32 cellular contexts compared by ENCODE assay signal in the genomic region with DNA sequence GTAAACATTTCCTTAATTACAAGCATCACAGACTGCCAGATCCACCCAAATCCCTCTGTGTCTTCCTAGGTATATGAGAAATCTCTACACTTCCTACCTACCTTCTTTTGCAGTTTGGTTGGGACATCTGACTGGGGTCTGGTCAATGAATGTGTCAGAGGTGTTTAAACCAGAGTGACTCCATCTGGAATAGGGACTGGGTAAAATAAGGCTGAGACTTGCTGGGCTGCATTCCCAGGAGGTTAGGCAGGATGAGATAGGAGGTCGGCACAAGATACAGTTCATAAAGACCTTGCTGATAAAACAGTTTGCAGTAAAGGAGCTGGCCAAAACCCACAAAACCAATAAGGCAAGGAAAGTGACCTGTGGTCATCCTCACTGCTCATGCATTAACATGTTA.
"Had no signal": no experiment of that assay in that cellular context is flagged by ENCODE, and none has a peak within 500 bp of the region (broad histone marks: within the 10 kb centered on the region; RNA-seq: fewer than 3 reads in every experiment).

No MANE protein-coding gene starts in this region.

- H3K36me3 Mint-ChIP-seq: activated CD4-positive, alpha-beta memory T cell treated with anti-CD3 and anti-CD28 coated beads for 36 hours; activated CD8-positive, alpha-beta memory T cell treated with anti-CD3 and anti-CD28 coated beads, Interleukin-2, amount 10 ng/mL, durations not matched to agents 7 days and 5 days; T-cell; WTC11 had no signal

- H3K36me3 ChIP-seq: WERI-Rb-1 had no signal

- H3K27ac ChIP-seq: VCaP, WERI-Rb-1 had no signal

- H3K27ac Mint-ChIP-seq: activated B cell treated with CpG ODN at 0.5 μM for 24 hours; activated CD4-positive, alpha-beta memory T cell treated with anti-CD3 and anti-CD28 coated beads for 36 hours; activated CD4-positive, alpha-beta memory T cell treated with anti-CD3 and anti-CD28 coated beads, Interleukin-2, amount 10 ng/mL, durations not matched to agents 7 days and 5 days; activated CD4-positive, alpha-beta T cell treated with anti-CD3 and anti-CD28 coated beads for 36 hours; activated CD4-positive, alpha-beta T cell treated with anti-CD3 and anti-CD28 coated beads, Interleukin-2, amount 10 ng/mL, durations not matched to agents 24 days and 14 days; activated CD4-positive, alpha-beta T cell treated with anti-CD3 and anti-CD28 coated beads, Interleukin-2, amount 10 ng/mL, durations not matched to agents 7 days and 5 days; activated CD8-positive, alpha-beta memory T cell treated with anti-CD3 and anti-CD28 coated beads, Interleukin-2, amount 10 ng/mL, durations not matched to agents 7 days and 5 days; activated CD8-positive, alpha-beta T cell treated with anti-CD3 and anti-CD28 coated beads for 36 hours; activated CD8-positive, alpha-beta T cell treated with anti-CD3 and anti-CD28 coated beads, Interleukin-2, amount 10 ng/mL, durations not matched to agents 7 days and 5 days; T-cell; T-helper 1 cell treated with Interleukin-12 subunit alpha and Interleukin-12 subunit beta and Interleukin-4 antibody, amounts not matched to agents 30 μg/mL and 1 μg/mL, for 36 hours; T-helper 17 cell; T-helper 2 cell treated with Interferon-gamma antibody and Interleukin-4, amounts not matched to agents 5 μg/mL and 100 μg/mL, for 36 hours; WTC11 had no signal

- H3K27me3 Mint-ChIP-seq: activated CD4-positive, alpha-beta T cell treated with anti-CD3 and anti-CD28 coated beads, Interleukin-2, amount 10 ng/mL, durations not matched to agents 24 days and 14 days; activated CD8-positive, alpha-beta memory T cell treated with anti-CD3 and anti-CD28 coated beads, Interleukin-2, amount 10 ng/mL, durations not matched to agents 7 days and 5 days had no signal

- ATAC-seq: activated CD4-positive, alpha-beta T cell treated with anti-CD3 and anti-CD28 coated beads for 36 hours; activated CD4-positive, CD25-positive, alpha-beta regulatory T cell treated with anti-CD3 and anti-CD28 coated beads, Interleukin-2, amount 50 U/mL, for 24 hours; activated CD8-positive, alpha-beta memory T cell treated with anti-CD3 and anti-CD28 coated beads, Interleukin-2, amount 10 ng/mL, durations not matched to agents 7 days and 5 days; activated CD8-positive, alpha-beta T cell treated with anti-CD3 and anti-CD28 coated beads for 36 hours; activated CD8-positive, alpha-beta T cell treated with anti-CD3 and anti-CD28 coated beads, Interleukin-2, amount 10 ng/mL, durations not matched to agents 7 days and 5 days; T-cell; T-helper 17 cell; WTC11 had no signal

- H3K9me3 Mint-ChIP-seq: activated B cell treated with CpG ODN at 0.5 μM for 24 hours; activated CD4-positive, alpha-beta memory T cell treated with anti-CD3 and anti-CD28 coated beads for 36 hours; activated CD4-positive, alpha-beta memory T cell treated with anti-CD3 and anti-CD28 coated beads, Interleukin-2, amount 10 ng/mL, durations not matched to agents 7 days and 5 days; activated CD4-positive, alpha-beta T cell treated with anti-CD3 and anti-CD28 coated beads, Interleukin-2, amount 10 ng/mL, durations not matched to agents 24 days and 14 days; activated CD4-positive, alpha-beta T cell treated with anti-CD3 and anti-CD28 coated beads, Interleukin-2, amount 10 ng/mL, durations not matched to agents 7 days and 5 days; activated CD8-positive, alpha-beta T cell treated with anti-CD3 and anti-CD28 coated beads for 36 hours; T-helper 1 cell treated with Interleukin-12 subunit alpha and Interleukin-12 subunit beta and Interleukin-4 antibody, amounts not matched to agents 30 μg/mL and 1 μg/mL, for 36 hours; T-helper 2 cell treated with Interferon-gamma antibody and Interleukin-4, amounts not matched to agents 5 μg/mL and 100 μg/mL, for 36 hours had no signal

- DNase-seq: activated B cell treated with CpG ODN at 0.5 μM for 24 hours; activated CD4-positive, alpha-beta memory T cell treated with anti-CD3 and anti-CD28 coated beads for 36 hours; activated CD4-positive, alpha-beta memory T cell treated with anti-CD3 and anti-CD28 coated beads, Interleukin-2, amount 10 ng/mL, durations not matched to agents 7 days and 5 days; activated CD4-positive, alpha-beta T cell treated with anti-CD3 and anti-CD28 coated beads for 1 hour; activated CD4-positive, alpha-beta T cell treated with anti-CD3 and anti-CD28 coated beads for 36 hours; activated CD4-positive, alpha-beta T cell treated with anti-CD3 and anti-CD28 coated beads for 4 hours; activated CD4-positive, alpha-beta T cell treated with anti-CD3 and anti-CD28 coated beads for 48 hours; activated CD4-positive, alpha-beta T cell treated with anti-CD3 and anti-CD28 coated beads, Interleukin-2, amount 10 ng/mL, durations not matched to agents 24 days and 14 days; activated CD4-positive, alpha-beta T cell treated with anti-CD3 and anti-CD28 coated beads, Interleukin-2, amount 10 ng/mL, durations not matched to agents 7 days and 5 days; activated CD4-positive, alpha-beta T cell treated with anti-CD3 and anti-CD28 coated beads, Interleukin-2, amount 50 U/mL, for 1 hour; activated CD4-positive, alpha-beta T cell treated with anti-CD3 and anti-CD28 coated beads, Interleukin-2, amount 50 U/mL, for 4 hours; activated CD4-positive, alpha-beta T cell treated with anti-CD3 and anti-CD28 coated beads, Interleukin-2, amount 50 U/mL, for 48 hours; activated CD4-positive, CD25-positive, alpha-beta regulatory T cell; activated CD4-positive, CD25-positive, alpha-beta regulatory T cell treated with anti-CD3 and anti-CD28 coated beads, Interleukin-2, amount 50 U/mL, for 72 hours; activated CD8-positive, alpha-beta memory T cell treated with anti-CD3 and anti-CD28 coated beads for 24 hours; activated CD8-positive, alpha-beta memory T cell treated with anti-CD3 and anti-CD28 coated beads, Interleukin-2, amount 10 ng/mL, durations not matched to agents 7 days and 5 days; activated CD8-positive, alpha-beta memory T cell treated with anti-CD3 and anti-CD28 coated beads, Interleukin-2, amount 50 U/mL, for 4 hours; activated CD8-positive, alpha-beta memory T cell treated with anti-CD3 and anti-CD28 coated beads, Interleukin-2, amount 50 U/mL, for 48 hours; activated CD8-positive, alpha-beta T cell treated with anti-CD3 and anti-CD28 coated beads for 36 hours; activated CD8-positive, alpha-beta T cell treated with anti-CD3 and anti-CD28 coated beads, Interleukin-2, amount 10 ng/mL, durations not matched to agents 7 days and 5 days; T-cell; T-helper 1 cell; T-helper 17 cell; T-helper 2 cell; T-helper 9 cell; T1000; WERI-Rb-1 had no signal

- H3K4me3 Mint-ChIP-seq: activated B cell treated with CpG ODN at 0.5 μM for 24 hours; activated CD4-positive, alpha-beta memory T cell treated with anti-CD3 and anti-CD28 coated beads for 36 hours; activated CD4-positive, alpha-beta memory T cell treated with anti-CD3 and anti-CD28 coated beads, Interleukin-2, amount 10 ng/mL, durations not matched to agents 7 days and 5 days; activated CD4-positive, alpha-beta T cell treated with anti-CD3 and anti-CD28 coated beads for 36 hours; activated CD4-positive, alpha-beta T cell treated with anti-CD3 and anti-CD28 coated beads, Interleukin-2, amount 10 ng/mL, durations not matched to agents 24 days and 14 days; activated CD4-positive, alpha-beta T cell treated with anti-CD3 and anti-CD28 coated beads, Interleukin-2, amount 10 ng/mL, durations not matched to agents 7 days and 5 days; activated CD8-positive, alpha-beta memory T cell treated with anti-CD3 and anti-CD28 coated beads, Interleukin-2, amount 10 ng/mL, durations not matched to agents 7 days and 5 days; activated CD8-positive, alpha-beta T cell treated with anti-CD3 and anti-CD28 coated beads for 36 hours; activated CD8-positive, alpha-beta T cell treated with anti-CD3 and anti-CD28 coated beads, Interleukin-2, amount 10 ng/mL, durations not matched to agents 7 days and 5 days; T-cell; T-helper 1 cell treated with Interleukin-12 subunit alpha and Interleukin-12 subunit beta and Interleukin-4 antibody, amounts not matched to agents 30 μg/mL and 1 μg/mL, for 36 hours; T-helper 17 cell; T-helper 2 cell treated with Interferon-gamma antibody and Interleukin-4, amounts not matched to agents 5 μg/mL and 100 μg/mL, for 36 hours; WTC11 had no signal

- H3K4me1 Mint-ChIP-seq: activated B cell treated with CpG ODN at 0.5 μM for 24 hours; activated CD4-positive, alpha-beta memory T cell treated with anti-CD3 and anti-CD28 coated beads, Interleukin-2, amount 10 ng/mL, durations not matched to agents 7 days and 5 days; activated CD4-positive, alpha-beta T cell treated with anti-CD3 and anti-CD28 coated beads for 36 hours; activated CD4-positive, alpha-beta T cell treated with anti-CD3 and anti-CD28 coated beads, Interleukin-2, amount 10 ng/mL, durations not matched to agents 24 days and 14 days; activated CD4-positive, alpha-beta T cell treated with anti-CD3 and anti-CD28 coated beads, Interleukin-2, amount 10 ng/mL, durations not matched to agents 7 days and 5 days; activated CD8-positive, alpha-beta memory T cell treated with anti-CD3 and anti-CD28 coated beads, Interleukin-2, amount 10 ng/mL, durations not matched to agents 7 days and 5 days; T-cell; T-helper 17 cell; WTC11 had no signal
